ENCODE assay signal across 27 cellular contexts in the genomic region with DNA sequence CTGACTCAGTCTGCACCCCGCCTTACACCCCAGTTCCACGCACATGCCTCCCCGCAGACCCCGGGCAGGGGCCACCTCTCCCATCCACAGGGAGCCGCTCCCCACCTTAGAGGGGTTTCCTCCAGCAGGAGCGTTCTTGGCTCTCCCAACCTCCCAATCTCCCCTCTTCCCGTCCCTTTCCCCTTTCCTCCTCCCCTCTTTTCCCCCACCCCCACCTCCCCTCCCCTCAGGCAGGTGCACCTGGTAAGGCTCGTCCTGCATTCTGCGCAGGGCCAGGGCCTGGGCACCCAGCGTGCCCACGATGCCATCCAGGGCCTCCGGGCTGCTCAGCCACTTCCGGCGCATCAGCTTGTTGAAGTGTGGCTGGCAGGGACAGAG. TPM values are rescaled to one million over a fixed set of nuclear protein-coding genes. Genes with fewer than 3 reads are reported as not detected.
DNase-seq lines count a peak whose midpoint lies in the region; ATAC-seq, FAIRE-seq and TF ChIP-seq lines count a peak whose summit lies in the region.
"Had no signal": no experiment of that assay in that cellular context is flagged by ENCODE, and none has a peak within 500 bp of the region (broad histone marks: within the 10 kb centered on the region; RNA-seq: fewer than 3 reads in every experiment).

No MANE protein-coding gene starts in this region.

- no peaks in the 10 kb centered on the region; a peak in 1 of 8 replicates for H3K36me3 ChIP-seq in H1 (ENCODE audit: control insufficient read depth in 2 of 4, insufficient read depth in 4 of 4, low read length in 3 of 4)
- H3K36me3 ChIP-seq: SJCRH30 had no signal

- peaks cover 0 to 13% (median 8%) of the 10 kb centered on the region in 4 experiments; a peak in 5 of 7 replicates for H3K4me1 ChIP-seq in H1 (replicated peaks in 1 of 4; ENCODE audit: control insufficient read depth in 3 of 4, insufficient read depth in 4 of 4, low read length in 3 of 4)
- H3K4me1 ChIP-seq: SJCRH30 had no signal

- FAIRE-seq in H1 (lab: Jason Lieb, UNC): no peak
- FAIRE-seq: A204.1, GM12878 had no signal

- no peaks in the 10 kb centered on the region for H3K79me2 ChIP-seq in H1 (ENCODE audit: control insufficient read depth in 1 of 2, insufficient read depth in 2 of 2, low read length in 2 of 2)

- POLR2A ChIA-PET in H1 (lab: Charles Lee; ENCODE audit: partially characterized antibody): interaction anchor here (0.9 to 1.5 kb wide), 2 partner anchors 16 to 29 kb away, joined by 6 to 7 read pairs; no protein-coding TSS in a partner anchor

- H3K4ac ChIP-seq in H1 (replicated peaks; ENCODE audit: insufficient read length, low read depth, low read length): no peak overlapping the region

- no peaks in the 10 kb centered on the region for H3K79me1 ChIP-seq in H1 (ENCODE audit: low read depth, low read length)

- ATAC-seq in Right ventricle myocardium superior (ENCODE audit: poor library complexity) (no peak), Right ventricle myocardium inferior (no peak), GM18517 (IDR thresholded peaks at IDR 0.05; ENCODE audit: unreplicated experiment) (no peak), GM21367 (IDR thresholded peaks at IDR 0.05; ENCODE audit: unreplicated experiment) (no peak)
- ATAC-seq: GM12878 had no signal

- 0% methylated on average over 3 of the region's 14 CpGs; no CpG with 5 or more reads in 1 of the 2 experiments for WGBS in H1 (ENCODE audit: extremely low coverage in 1 of 2, insufficient coverage in 1 of 2, insufficient read length in 1 of 2, insufficient replicate concordance in 2 of 2, low coverage in 1 of 2, low lambda C conversion rate in 2 of 2, missing lambda C conversion rate in 1 of 2), 2 experiments

- H3K4me2 ChIP-seq in H1 (ENCODE audit: insufficient read depth in 1 of 2, low read depth in 2 of 2, low read length in 2 of 2): peak overlapping the region; percentile 82 to 94

- no peak for TF ChIP-seq POLR2A in H1 (IDR thresholded peaks at IDR 0.05; ENCODE audit: control extremely low read depth in 1 of 2, low read depth in 2 of 2, low read length in 2 of 2)

- H2BK20ac ChIP-seq in H1 (ENCODE audit: low read length): no peak overlapping the region

- TF ChIP-seq RAD21 in H1 (IDR thresholded peaks at IDR 0.05 in 1 of 2, conservative IDR thresholded peaks at IDR 0.05 in 1 of 2; ENCODE audit: low read depth in 2 of 2, low read length in 2 of 2): no peak

- TF ChIP-seq EP300 in H1 (IDR thresholded peaks at IDR 0.05; ENCODE audit: borderline replicate concordance in 1 of 2, low read depth in 2 of 2, low read length in 2 of 2): no peak

- H3K18ac ChIP-seq in H1 (ENCODE audit: extremely low read depth, low read length): peak overlapping the region; percentile 71; the same call in 1 of the 2 replicates

- CTCF ChIA-PET in H1 (lab: Charles Lee; ENCODE audit: partially characterized antibody): interaction anchor here (0.6 to 3.5 kb wide), 6 partner anchors 10 to 89 kb away, joined by 3 to 14 read pairs (median 4); no protein-coding TSS in a partner anchor

- H2AK5ac ChIP-seq in H1 (ENCODE audit: low read depth, low read length): 0 out of 2 replicates have a peak overlapping the region, but pooled peaks have one; percentile 53

- DNase-seq in Right ventricle myocardium superior (peak; percentile 30), Right ventricle myocardium inferior (ENCODE audit: missing footprints) (no peak), H1 (ENCODE audit: low read depth in 1 of 2, low spot score in 2 of 2) (peak in 1 of 2 experiments; percentile 65), GM03348 (ENCODE audit: low spot score) (no peak)
- DNase-seq: CD4-positive, alpha-beta memory T cell; DMS153; GF-D8; HFFc6; MM.1S; NCI-H1092; NCI-H1694 treated with DMSO at 0.1 percent for 48 hours; NCI-H2107; NCI-H226; NCI-H524; NCI-H82; RPMI8226; SJCRH30; SW 1271 had no signal

- H3K27me3 ChIP-seq in H1 (replicated peaks in 1 of 4; ENCODE audit: control insufficient read depth in 3 of 4, extremely low read depth in 1 of 4, insufficient read depth in 3 of 4, low read length in 3 of 4): peaks cover 14 to 44% (median 37%) of the 10 kb centered on the region in 4 experiments

- intact Hi-C loops in Right ventricle myocardium superior (cut with DNase I) (no loop called here), Right ventricle myocardium inferior (cut with DNase I) (no loop called here)

- peak overlapping the region; percentile 34 to 64 (median 39) for H3K4me3 ChIP-seq in H1 (ENCODE audit: extremely low read depth in 1 of 4, insufficient read depth in 2 of 4, low read depth in 3 of 4, low read length in 4 of 4)
- peak overlapping the region; percentile 56 for H3K4me3 ChIP-seq in iPS-18c (ENCODE audit: insufficient read depth, low read depth, low read length)
- H3K4me3 ChIP-seq: GM12878, SJCRH30 had no signal

- TF ChIP-seq CTCF in H1 (IDR thresholded peaks at IDR 0.05; ENCODE audit: control extremely low read depth in 1 of 3, insufficient read depth in 1 of 3, low read depth in 1 of 3, low read length in 3 of 3): no peak

- peak overlapping the region; percentile 70 for H3K14ac ChIP-seq in H1 (ENCODE audit: insufficient read length)

- H2BK15ac ChIP-seq in H1 (ENCODE audit: low read length): peak overlapping the region; percentile 46; the same call in 1 of the 2 replicates

- no peak overlapping the region for H2BK120ac ChIP-seq in H1 (replicated peaks; ENCODE audit: low read depth, low read length)

- no peak overlapping the region for H3K23ac ChIP-seq in H1 (ENCODE audit: insufficient read length)

- no peak overlapping the region for H2BK5ac ChIP-seq in H1 (ENCODE audit: low read depth, low read length)

- peaks cover 17% of the 10 kb centered on the region; the same call in 1 of the 2 replicates for H3K23me2 ChIP-seq in H1 (ENCODE audit: low read depth, low read length)

- H4K8ac ChIP-seq in H1 (ENCODE audit: extremely low read depth, insufficient read depth, low read length): no peak overlapping the region

- no peak overlapping the region for H3K27ac ChIP-seq in H1 (ENCODE audit: low read depth, low read length)
- H3K27ac ChIP-seq: HL-60, SJCRH30 had no signal

- 0 out of 2 replicates have a peak overlapping the region, but pooled peaks have one; percentile 3 for H2AFZ ChIP-seq in H1 (ENCODE audit: low read length)

- H3K9me3 ChIP-seq in H1 (ENCODE audit: insufficient read depth in 2 of 2, low read depth in 1 of 2, low read length in 1 of 2): no peaks in the 10 kb centered on the region; a peak in 1 of 4 replicates
- peaks cover 2% of the 10 kb centered on the region for H3K9me3 ChIP-seq in iPS-18c (ENCODE audit: control insufficient read depth, insufficient read depth, low read length)
- H3K9me3 ChIP-seq: SJCRH30 had no signal

- no peak overlapping the region for H3K9ac ChIP-seq in H1 (replicated peaks in 1 of 4; ENCODE audit: extremely low read depth in 1 of 4, low read depth in 3 of 4, low read length in 3 of 4)

- H3K56ac ChIP-seq in H1 (replicated peaks; ENCODE audit: insufficient read length, low read depth, low read length): peak overlapping the region; percentile 16

- H4K20me1 ChIP-seq in H1 (replicated peaks in 1 of 2; ENCODE audit: control insufficient read depth in 1 of 2, insufficient read depth in 2 of 2, low read length in 2 of 2): no peaks in the 10 kb centered on the region

- no peak overlapping the region for H4K5ac ChIP-seq in H1 (ENCODE audit: insufficient read length, low read depth, low read length)

- H2BK12ac ChIP-seq in H1 (ENCODE audit: low read depth, low read length): 0 out of 2 replicates have a peak overlapping the region, but pooled peaks have one; percentile 27

- H4K91ac ChIP-seq in H1 (replicated peaks; ENCODE audit: insufficient read length, low read length): no peak overlapping the region

RNA-seq across cellular contexts. Expression of a gene that starts 27.3 kb away (rescaled TPM):
- total RNA-seq in Right ventricle myocardium superior: 1.3 TPM
- total RNA-seq in Right ventricle myocardium inferior: 0.97 TPM
- total RNA-seq in H1 (2021; fragmentation: NEBNext Ultra II Directional; extraction: Animal tissue kit (Norgen Biotek cat#: 25700)): 1.5 and 1.6 TPM in 2 replicates
- polyA plus RNA-seq in H1 (2011; rRNA removed): 1.4 and 3.4 TPM in 2 replicates
- 1.2 TPM for polyA plus RNA-seq in H1 (2011; cell fraction: cytosol; rRNA removed)
- 2.1 TPM for polyA plus RNA-seq in H1 (2011; cell fraction: nucleus; rRNA removed)
- 0.57 to 1.4 TPM (median 1.0 TPM) in 4 replicates for polyA plus RNA-seq in H1 (2012, experiment 1 of 2)
- polyA plus RNA-seq in H1 (2012, experiment 2 of 2): 0.75 TPM
- 1.5 TPM for polyA plus RNA-seq in H1 (2013, experiment 1 of 2)
- 1.8 TPM for polyA plus RNA-seq in H1 (2013, experiment 2 of 2)
- 0.16 and 0.27 TPM in 2 replicates for polyA minus RNA-seq in H1 (2011; rRNA and poly(A)+ RNA removed)
- 0.88 TPM for polyA minus RNA-seq in H1 (2011; cell fraction: cytosol; rRNA and poly(A)+ RNA removed)
- 0.70 TPM for polyA minus RNA-seq in H1 (2011; cell fraction: nucleus; rRNA and poly(A)+ RNA removed)
- total RNA-seq: CD4-positive, alpha-beta memory T cell; GM12878; H4; LHCN-M2; SJCRH30 had no signal
- polyA plus RNA-seq: CD4-positive, alpha-beta memory T cell; GM12878 had no signal

RNA-seq across cellular contexts. Expression of a gene that starts 33.1 kb away (rescaled TPM):
- total RNA-seq in Right ventricle myocardium superior (19.7 TPM), Right ventricle myocardium inferior (24.8 TPM)
- 46.8 and 49.8 TPM in 2 replicates for total RNA-seq in H1 (2021; fragmentation: NEBNext Ultra II Directional; extraction: Animal tissue kit (Norgen Biotek cat#: 25700))
- polyA plus RNA-seq in H1 (2011; rRNA removed): 12.3 and 22.4 TPM in 2 replicates
- polyA plus RNA-seq in H1 (2011; cell fraction: cytosol; rRNA removed): 11.8 TPM
- 25.0 TPM for polyA plus RNA-seq in H1 (2011; cell fraction: nucleus; rRNA removed)
- 37.1 to 48.7 TPM (median 42.2 TPM) in 4 replicates for polyA plus RNA-seq in H1 (2012, experiment 1 of 2)
- polyA plus RNA-seq in H1 (2012, experiment 2 of 2): 29.4 TPM
- 22.0 TPM for polyA plus RNA-seq in H1 (2013, experiment 1 of 2)
- polyA plus RNA-seq in H1 (2013, experiment 2 of 2): 21.6 TPM
- polyA minus RNA-seq in H1 (2011; rRNA and poly(A)+ RNA removed): 27.3 and 30.2 TPM in 2 replicates
- polyA minus RNA-seq in H1 (2011; cell fraction: cytosol; rRNA and poly(A)+ RNA removed): 26.7 TPM
- 19.4 TPM for polyA minus RNA-seq in H1 (2011; cell fraction: nucleus; rRNA and poly(A)+ RNA removed)

RNA-seq across cellular contexts. Expression of a gene that starts 39.4 kb away (rescaled TPM):
- total RNA-seq in Right ventricle myocardium superior: 3.6 TPM
- 5.2 TPM for total RNA-seq in Right ventricle myocardium inferior
- 6.0 and 8.0 TPM in 2 replicates for total RNA-seq in H1 (2021; fragmentation: NEBNext Ultra II Directional; extraction: Animal tissue kit (Norgen Biotek cat#: 25700))
- polyA plus RNA-seq in H1 (2011; rRNA removed): 6.1 and 7.6 TPM in 2 replicates
- polyA plus RNA-seq in H1 (2011; cell fraction: cytosol; rRNA removed): 3.2 TPM
- 5.1 TPM for polyA plus RNA-seq in H1 (2011; cell fraction: nucleus; rRNA removed)
- polyA plus RNA-seq in H1 (2012, experiment 1 of 2): 4.5 to 6.2 TPM (median 5.0 TPM) in 4 replicates
- 3.8 TPM for polyA plus RNA-seq in H1 (2012, experiment 2 of 2)
- polyA plus RNA-seq in H1 (2013, experiment 1 of 2): 5.2 TPM
- 6.0 TPM for polyA plus RNA-seq in H1 (2013, experiment 2 of 2)
- 4.8 and 6.4 TPM in 2 replicates for polyA minus RNA-seq in H1 (2011; rRNA and poly(A)+ RNA removed)
- 4.0 TPM for polyA minus RNA-seq in H1 (2011; cell fraction: cytosol; rRNA and poly(A)+ RNA removed)
- polyA minus RNA-seq in H1 (2011; cell fraction: nucleus; rRNA and poly(A)+ RNA removed): 8.1 TPM

RNA-seq across cellular contexts. Expression of a gene that starts 39.9 kb away (rescaled TPM):
- total RNA-seq in Right ventricle myocardium superior (15.0 TPM), Right ventricle myocardium inferior (14.2 TPM)
- 30.5 and 31.8 TPM in 2 replicates for total RNA-seq in H1 (2021; fragmentation: NEBNext Ultra II Directional; extraction: Animal tissue kit (Norgen Biotek cat#: 25700))
- polyA plus RNA-seq in H1 (2011; rRNA removed): 130 and 144 TPM in 2 replicates
- polyA plus RNA-seq in H1 (2011; cell fraction: cytosol; rRNA removed): 127 TPM
- 71.3 TPM for polyA plus RNA-seq in H1 (2011; cell fraction: nucleus; rRNA removed)
- polyA plus RNA-seq in H1 (2012, experiment 1 of 2): 38.7 to 84.3 TPM (median 76.0 TPM) in 4 replicates
- 102 TPM for polyA plus RNA-seq in H1 (2012, experiment 2 of 2)
- 35.8 TPM for polyA plus RNA-seq in H1 (2013, experiment 1 of 2)
- 35.4 TPM for polyA plus RNA-seq in H1 (2013, experiment 2 of 2)
- polyA minus RNA-seq in H1 (2011; rRNA and poly(A)+ RNA removed): 9.3 and 13.3 TPM in 2 replicates
- 17.0 TPM for polyA minus RNA-seq in H1 (2011; cell fraction: cytosol; rRNA and poly(A)+ RNA removed)
- polyA minus RNA-seq in H1 (2011; cell fraction: nucleus; rRNA and poly(A)+ RNA removed): 10.3 TPM

RNA-seq across cellular contexts. Expression of a gene that starts 57.2 kb away (rescaled TPM):
- total RNA-seq in Right ventricle myocardium superior (not detected), Right ventricle myocardium inferior (not detected)
- total RNA-seq in H1 (2021; fragmentation: NEBNext Ultra II Directional; extraction: Animal tissue kit (Norgen Biotek cat#: 25700)): 0.38 and 0.39 TPM in 2 replicates
- polyA plus RNA-seq in H1 (2011; rRNA removed): 0.30 and 0.55 TPM in 2 replicates
- 0.69 TPM for polyA plus RNA-seq in H1 (2011; cell fraction: cytosol; rRNA removed)
- polyA plus RNA-seq in H1 (2011; cell fraction: nucleus; rRNA removed): 0.73 TPM
- polyA plus RNA-seq in H1 (2012, experiment 1 of 2): 0.22 to 0.24 TPM (median 0.23 TPM) in 3 of 4 replicates, not detected in the other
- 0.20 TPM for polyA plus RNA-seq in H1 (2012, experiment 2 of 2)
- 0.22 TPM for polyA plus RNA-seq in H1 (2013, experiment 1 of 2)
- polyA plus RNA-seq in H1 (2013, experiment 2 of 2): 0.26 TPM
- 0.22 and 0.32 TPM in 2 replicates for polyA minus RNA-seq in H1 (2011; rRNA and poly(A)+ RNA removed)
- polyA minus RNA-seq in H1 (2011; cell fraction: cytosol; rRNA and poly(A)+ RNA removed): not detected
- 0.80 TPM for polyA minus RNA-seq in H1 (2011; cell fraction: nucleus; rRNA and poly(A)+ RNA removed)
- total RNA-seq: HT1080, SJCRH30 had no signal
